In the genomic region with DNA sequence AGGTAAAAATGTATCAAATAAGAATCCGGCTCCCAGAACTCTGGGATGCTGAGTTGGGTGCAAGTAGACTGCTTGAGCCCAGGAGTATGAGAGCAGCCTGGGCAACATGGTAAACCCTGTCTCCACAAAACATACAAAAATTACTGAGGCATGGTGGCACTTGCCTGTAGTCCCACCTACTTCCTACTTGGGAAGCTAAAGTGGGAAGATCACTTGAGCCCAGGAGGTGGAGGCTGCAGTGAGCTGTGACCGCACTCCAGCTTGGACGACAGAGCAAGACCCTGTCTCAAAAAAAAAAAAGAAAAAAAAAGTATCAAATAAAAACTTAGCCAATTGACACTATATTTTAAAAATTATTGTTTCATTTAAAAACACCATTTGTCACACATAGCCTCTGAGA, we compare ENCODE assay signal across 24 cellular contexts.
"Had no signal": no experiment of that assay in that cellular context is flagged by ENCODE, and none has a peak within 500 bp of the region (broad histone marks: within the 10 kb centered on the region; RNA-seq: fewer than 3 reads in every experiment).

No MANE protein-coding gene starts in this region.

- ATAC-seq: activated CD4-positive, CD25-positive, alpha-beta regulatory T cell treated with anti-CD3 and anti-CD28 coated beads, Interleukin-2, amount 50 U/mL, for 24 hours; activated CD8-positive, alpha-beta T cell treated with anti-CD3 and anti-CD28 coated beads for 36 hours had no signal

- H3K9me3 ChIP-seq: adrenal gland, MG63 had no signal

- H3K27me3 ChIP-seq: adrenal gland, MG63 had no signal

- FAIRE-seq: colon had no signal

- H3K36me3 ChIP-seq: adrenal gland, MG63, WERI-Rb-1 had no signal

- H3K4me3 ChIP-seq: adrenal gland, MG63, SK-N-MC had no signal

- H3K27ac ChIP-seq: adrenal gland, SK-N-MC, WERI-Rb-1 had no signal

- DNase-seq: activated CD4-positive, alpha-beta T cell treated with anti-CD3 and anti-CD28 coated beads for 4 hours; activated CD8-positive, alpha-beta memory T cell treated with anti-CD3 and anti-CD28 coated beads, Interleukin-2, amount 50 U/mL, for 48 hours; activated CD8-positive, alpha-beta T cell treated with anti-CD3 and anti-CD28 coated beads for 36 hours; activated naive CD4-positive, alpha-beta T cell treated with anti-CD3 and anti-CD28 coated beads, Interleukin-2, amount 50 U/mL, for 16 hours; activated naive CD8-positive, alpha-beta T cell treated with anti-CD3 and anti-CD28 coated beads, Interleukin-2, amount 10 ng/mL, durations not matched to agents 7 days and 5 days; activated T-cell treated with anti-CD3 and anti-CD28 coated beads, Interleukin-2, amount 50 U/mL, for 1 hour; adrenal gland; anterior cingulate cortex; cerebellar nuclear complex; MG63; MV-4-11; NCI-H1092 treated with DMSO at 0.1 percent for 48 hours; NCI-H1417 treated with DMSO at 0.1 percent for 48 hours; NCI-H1694; NCI-H2029; NCI-H446; NCI-H526; NCI-H82; SIG-M5; T-helper 1 cell; WERI-Rb-1 had no signal
